18 cellular contexts compared by ENCODE assay signal in genomic region chr4:165927815-165928214, GRCh38. TPM values are rescaled to one million over a fixed set of nuclear protein-coding genes. Genes with fewer than 3 reads are reported as not detected.
DNase-seq lines count a peak whose midpoint lies in the region; ATAC-seq and TF ChIP-seq lines count a peak whose summit lies in the region.
"Had no signal": no experiment of that assay in that cellular context is flagged by ENCODE, and none has a peak within 500 bp of the region (broad histone marks: within the 10 kb centered on the region; RNA-seq: fewer than 3 reads in every experiment).

No MANE protein-coding gene starts in this region.

- H3K36me3 ChIP-seq in OCI-LY3 (replicated peaks; ENCODE audit: low read depth, low read length) = no peaks in the 10 kb centered on the region

- H3K27me3 Mint-ChIP-seq in activated T-helper 17 cell treated with anti-CD3 and anti-CD28 coated beads, Interleukin-2, amount 50 U/mL, for 72 hours = no peaks in the 10 kb centered on the region
- H3K27me3 Mint-ChIP-seq: CD4-positive, alpha-beta memory T cell had no signal

- no peak overlapping the region for H3K4me3 Mint-ChIP-seq in activated T-helper 17 cell treated with anti-CD3 and anti-CD28 coated beads, Interleukin-2, amount 50 U/mL, for 72 hours
- H3K4me3 Mint-ChIP-seq: CD4-positive, alpha-beta memory T cell had no signal

- no peaks in the 10 kb centered on the region for H3K79me2 ChIP-seq in OCI-LY3 (ENCODE audit: low read length)

- H4K20me1 ChIP-seq in OCI-LY3 (ENCODE audit: insufficient read depth, low read length) = no peaks in the 10 kb centered on the region

- TF ChIP-seq CTCF in OCI-LY3 (IDR thresholded peaks at IDR 0.05; ENCODE audit: low read depth, low read length) (no peak), foreskin keratinocyte (conservative IDR thresholded peaks at IDR 0.05) (no peak)

- H3K27ac ChIP-seq in OCI-LY3 (ENCODE audit: low read length) (no peak overlapping the region), foreskin keratinocyte (peak overlapping the region; percentile 22)
- H3K27ac ChIP-seq: GM23248 had no signal

- H3K36me3 Mint-ChIP-seq in activated T-helper 17 cell treated with anti-CD3 and anti-CD28 coated beads, Interleukin-2, amount 50 U/mL, for 72 hours (ENCODE audit: low read depth) = no peaks in the 10 kb centered on the region
- H3K36me3 Mint-ChIP-seq: CD4-positive, alpha-beta memory T cell had no signal

- H3K4me1 Mint-ChIP-seq in activated T-helper 17 cell treated with anti-CD3 and anti-CD28 coated beads, Interleukin-2, amount 50 U/mL, for 72 hours = no peaks in the 10 kb centered on the region
- H3K4me1 Mint-ChIP-seq: CD4-positive, alpha-beta memory T cell had no signal

- peak overlapping the region; percentile 4; the same call in 1 of the 2 replicates for H3K4me3 ChIP-seq in OCI-LY3 (ENCODE audit: low read length)
- H3K4me3 ChIP-seq: GM12878, GM23248 had no signal

- H2AFZ ChIP-seq in OCI-LY3 (ENCODE audit: low read depth, low read length) = no peak overlapping the region
- H2AFZ ChIP-seq: GM23248 had no signal

- H3K9me3 ChIP-seq in OCI-LY3 (ENCODE audit: insufficient read depth, low read length) = no peaks in the 10 kb centered on the region

- no peak overlapping the region for H3K9ac ChIP-seq in OCI-LY3 (ENCODE audit: low read length)
- H3K9ac ChIP-seq: GM23248 had no signal

- H3K27ac Mint-ChIP-seq in activated T-helper 17 cell treated with anti-CD3 and anti-CD28 coated beads, Interleukin-2, amount 50 U/mL, for 72 hours = no peak overlapping the region
- H3K27ac Mint-ChIP-seq: CD4-positive, alpha-beta memory T cell had no signal

- peak; percentile 32 for ATAC-seq in activated T-helper 17 cell treated with anti-CD3 and anti-CD28 coated beads, Interleukin-2, amount 50 U/mL, for 72 hours (replicated peaks)
- peak; percentile 78 for ATAC-seq in foreskin keratinocyte
- ATAC-seq in HG03108 (IDR thresholded peaks at IDR 0.05; ENCODE audit: unreplicated experiment) = no peak
- ATAC-seq in HG03378 (IDR thresholded peaks at IDR 0.05; ENCODE audit: unreplicated experiment) = no peak
- ATAC-seq: GM12878 had no signal

- peak overlapping the region; percentile 30 for H3K4me2 ChIP-seq in OCI-LY3 (ENCODE audit: low read length)

- H3K27me3 ChIP-seq in OCI-LY3 (ENCODE audit: low read depth, low read length) = no peaks in the 10 kb centered on the region
- no peaks in the 10 kb centered on the region for H3K27me3 ChIP-seq in foreskin keratinocyte

- peak; percentile 42 to 72 for DNase-seq in foreskin keratinocyte
- DNase-seq in mesenteric fat pad (ENCODE audit: low spot score) = no peak
- DNase-seq in DMS79 treated with DMSO at 0.1 percent for 48 hours (lab: John Stamatoyannopoulos, UW) = no peak
- DNase-seq: C1 segment of cervical spinal cord; Calu3; CD4-positive, alpha-beta memory T cell; COR-L47; DMS153; EL; GDM1; GM23248; H7; HCEC 1CT had no signal

- H3K4me1 ChIP-seq in OCI-LY3 (ENCODE audit: low read length) = peaks cover 10% of the 10 kb centered on the region
- peaks cover 5% of the 10 kb centered on the region for H3K4me1 ChIP-seq in foreskin keratinocyte

- H3K9me3 Mint-ChIP-seq in activated T-helper 17 cell treated with anti-CD3 and anti-CD28 coated beads, Interleukin-2, amount 50 U/mL, for 72 hours = peaks cover 10% of the 10 kb centered on the region

RNA-seq across cellular contexts. Expression of gene TLL1, which starts 54.8 kb away (rescaled TPM):
- not detected for total RNA-seq in activated T-helper 17 cell treated with anti-CD3 and anti-CD28 coated beads, Interleukin-2, amount 50 U/mL, for 72 hours
- 1.5 and 3.5 TPM in 2 replicates for total RNA-seq in foreskin keratinocyte
- polyA plus RNA-seq in foreskin keratinocyte = 0.25 and 0.52 TPM in 2 replicates
- 7.2 TPM for total RNA-seq in mesenteric fat pad
- total RNA-seq: Calu3; CD4-positive, alpha-beta memory T cell; GM23248 had no signal
- polyA plus RNA-seq: CD4-positive, alpha-beta memory T cell; GM23248 had no signal

Comparison
In these comparisons a context has a peak if more than half of its experiments do, and no peak if none do; other contexts are left out.
1. ATAC-seq: peak in activated T-helper 17 cell treated with anti-CD3 and anti-CD28 coated beads, Interleukin-2, amount 50 U/mL, for 72 hours (single experiment) and foreskin keratinocyte (single experiment); none in HG03108 (single experiment) and HG03378 (single experiment).
2. DNase-seq: peak in foreskin keratinocyte (2 of 2); none in mesenteric fat pad (single experiment) and DMS79 treated with DMSO at 0.1 percent for 48 hours (single experiment).